Comparison of ENCODE assay signal across 9 cellular contexts in genomic region chr14:101962503-101962874, GRCh38. TPM values are rescaled to one million over a fixed set of nuclear protein-coding genes. Genes with fewer than 3 reads are reported as not detected.
DNase-seq lines count a peak whose midpoint lies in the region; ATAC-seq, FAIRE-seq and TF ChIP-seq lines count a peak whose summit lies in the region.
"Had no signal": no experiment of that assay in that cellular context is flagged by ENCODE, and none has a peak within 500 bp of the region (broad histone marks: within the 10 kb centered on the region; RNA-seq: fewer than 3 reads in every experiment).

No MANE protein-coding gene starts in this region.

- POLR2A ChIA-PET in HepG2 (lab: Yijun Ruan, JAX), result interaction anchor here (1.6 kb wide), 1 partner anchor 14 kb away, joined by 10 read pairs; no protein-coding TSS in a partner anchor

- no peaks in the 10 kb centered on the region for H3K27me3 Mint-ChIP-seq in effector memory CD8-positive, alpha-beta T cell
- H3K27me3 Mint-ChIP-seq in nephron progenitor cell (ENCODE audit: low read depth, poor library complexity), result peaks cover 7% of the 10 kb centered on the region

- peak; percentile 41 for DNase-seq in AG09309 (ENCODE audit: low read depth)
- peak; percentile 98 for DNase-seq in NCI-H1694 (lab: John Stamatoyannopoulos, UW)
- peak in 38 of 58 donors; percentile 11 to 82 (median 36) for DNase-seq in anterior cingulate cortex (lab: John Stamatoyannopoulos, UW)
- peak; percentile 90 for DNase-seq in HepG2 (ENCODE audit: low spot score)
- no peak for DNase-seq in foreskin melanocyte
- DNase-seq in effector memory CD8-positive, alpha-beta T cell, result no peak
- no peak for DNase-seq in stimulated activated effector memory CD8-positive, alpha-beta T cell treated with anti-CD3 and anti-CD28 coated beads, Interleukin-12 subunit alpha, Interleukin-12 subunit beta, amount 100 ng/mL, for 72 hours (ENCODE audit: low spot score in 2 of 2)
- DNase-seq in nephron progenitor cell, result no peak

- peaks cover 12% of the 10 kb centered on the region for H4K20me1 ChIP-seq in HepG2 (ENCODE audit: insufficient read depth, low read length)

- FAIRE-seq in HepG2 (lab: Jason Lieb, UNC), result peak; percentile 70

- peaks cover 77% of the 10 kb centered on the region for H3K4me1 ChIP-seq in HepG2 (ENCODE audit: insufficient read depth, low read length)

- H3K4me3 ChIP-seq in AG09309 (ENCODE audit: control insufficient read depth, low read depth, low read length) (no peak overlapping the region), HepG2 (replicated peaks in 1 of 3; ENCODE audit: insufficient read depth in 1 of 3, low read depth in 2 of 3, low read length in 3 of 3) (peak overlapping the region; percentile 41 to 70 (median 57))

- H3K9ac ChIP-seq in HepG2 (ENCODE audit: insufficient read depth, low read depth, low read length), result peak overlapping the region; percentile 61

- no peaks in the 10 kb centered on the region for H3K9me3 Mint-ChIP-seq in effector memory CD8-positive, alpha-beta T cell
- no peaks in the 10 kb centered on the region for H3K9me3 Mint-ChIP-seq in stimulated activated effector memory CD8-positive, alpha-beta T cell treated with anti-CD3 and anti-CD28 coated beads, Interleukin-12 subunit alpha, Interleukin-12 subunit beta, amount 100 ng/mL, for 72 hours
- H3K9me3 Mint-ChIP-seq in nephron progenitor cell, result no peaks in the 10 kb centered on the region
- H3K9me3 Mint-ChIP-seq: T-helper 1 cell treated with Interleukin-12 subunit alpha and Interleukin-12 subunit beta and Interleukin-4 antibody, amounts not matched to agents 30 μg/mL and 1 μg/mL, for 36 hours had no signal

- H3K36me3 ChIP-seq in HepG2 (replicated peaks in 1 of 2; ENCODE audit: control insufficient read depth in 1 of 2, insufficient read depth in 2 of 2, low read length in 2 of 2), result no peaks in the 10 kb centered on the region

- peak in 1 of 2 experiments; percentile 36; a peak in 1 of 4 replicates for TF ChIP-seq POLR2A in HepG2 (IDR thresholded peaks at IDR 0.05; ENCODE audit: insufficient read depth in 1 of 2, low read depth in 2 of 2, low read length in 2 of 2)

- ATAC-seq in HepG2, result peak; percentile 62
- no peak for ATAC-seq in effector memory CD8-positive, alpha-beta T cell (replicated peaks)
- ATAC-seq in stimulated activated effector memory CD8-positive, alpha-beta T cell treated with anti-CD3 and anti-CD28 coated beads, Interleukin-12 subunit alpha, Interleukin-12 subunit beta, amount 100 ng/mL, for 72 hours, result no peak

- peak overlapping the region; percentile 45 for H3K27ac ChIP-seq in HepG2 (ENCODE audit: extremely low read length, insufficient read depth, low read length)

- 0% methylated on average over 4 of the region's 5 CpGs for WGBS in HepG2 (ENCODE audit: low lambda C conversion rate)

- intact Hi-C loops in HepG2 (cut with micrococcal nuclease; ENCODE audit: unreplicated experiment), result loop anchor here (1.0 to 5.0 kb wide), 3 partner anchors 10 to 360 kb away; partner anchors contain the start of gene HSP90AA1

- peaks cover 4% of the 10 kb centered on the region for H3K36me3 Mint-ChIP-seq in effector memory CD8-positive, alpha-beta T cell (ENCODE audit: insufficient read depth)
- H3K36me3 Mint-ChIP-seq in stimulated activated effector memory CD8-positive, alpha-beta T cell treated with anti-CD3 and anti-CD28 coated beads, Interleukin-12 subunit alpha, Interleukin-12 subunit beta, amount 100 ng/mL, for 72 hours, result peaks cover 8% of the 10 kb centered on the region
- peaks cover under 1% of the 10 kb centered on the region for H3K36me3 Mint-ChIP-seq in nephron progenitor cell (ENCODE audit: low read depth)

- peak; percentile 33 to 50; a peak in 2 of 4 replicates for TF ChIP-seq EP300 in HepG2 (IDR thresholded peaks at IDR 0.05; ENCODE audit: low read depth in 2 of 2, low read length in 2 of 2)
- TF ChIP-seq EP300 in HepG2 (CRISPR knock-in tag; IDR thresholded peaks at IDR 0.05; ENCODE audit: borderline replicate concordance), result no peak

- H3K9me3 ChIP-seq in HepG2 (ENCODE audit: low read length), result no peaks in the 10 kb centered on the region

- peaks cover 31% of the 10 kb centered on the region for H3K79me2 ChIP-seq in HepG2 (ENCODE audit: insufficient read depth, low read length)

- in situ Hi-C loops in HepG2 (cut with HindIII; ENCODE audit: extremely low pct_ligation_motif_present, low pct_unique_long_range_greater_than_20kb), result loop anchor here (5.0 kb wide), 2 partner anchors 135 to 355 kb away; partner anchors contain the start of gene ZNF839

- H3K27me3 ChIP-seq in HepG2 (ENCODE audit: control insufficient read depth in 1 of 2, insufficient read depth in 2 of 2, low read length in 2 of 2), result peaks cover 0 to 3% of the 10 kb centered on the region in 2 experiments; a peak in 2 of 5 replicates

- H2AFZ ChIP-seq in HepG2 (ENCODE audit: low read length), result peak overlapping the region; percentile 55

- CTCF ChIA-PET in HepG2 (lab: Yijun Ruan, JAX; ENCODE audit: low intra/inter-chr PET ratio, low total read pairs), result interaction anchor here (3.0 kb wide), 1 partner anchor 134 kb away, joined by 14 read pairs; no protein-coding TSS in a partner anchor

- BruUV-seq in HepG2 (replicated peaks; lab: Mats Ljungman, UMichigan), result no TSS peak

- peak overlapping the region; percentile 93 for H3K4me2 ChIP-seq in HepG2 (ENCODE audit: low read depth, low read length)

- no peak overlapping the region for H3K4me3 Mint-ChIP-seq in effector memory CD8-positive, alpha-beta T cell
- no peak overlapping the region for H3K4me3 Mint-ChIP-seq in stimulated activated effector memory CD8-positive, alpha-beta T cell treated with anti-CD3 and anti-CD28 coated beads, Interleukin-12 subunit alpha, Interleukin-12 subunit beta, amount 100 ng/mL, for 72 hours
- H3K4me3 Mint-ChIP-seq in nephron progenitor cell, result no peak overlapping the region
- H3K4me3 Mint-ChIP-seq: T-helper 1 cell treated with Interleukin-12 subunit alpha and Interleukin-12 subunit beta and Interleukin-4 antibody, amounts not matched to agents 30 μg/mL and 1 μg/mL, for 36 hours had no signal

- no peak overlapping the region for H3K27ac Mint-ChIP-seq in effector memory CD8-positive, alpha-beta T cell
- no peak overlapping the region for H3K27ac Mint-ChIP-seq in stimulated activated effector memory CD8-positive, alpha-beta T cell treated with anti-CD3 and anti-CD28 coated beads, Interleukin-12 subunit alpha, Interleukin-12 subunit beta, amount 100 ng/mL, for 72 hours
- no peak overlapping the region for H3K27ac Mint-ChIP-seq in nephron progenitor cell
- H3K27ac Mint-ChIP-seq: T-helper 1 cell treated with Interleukin-12 subunit alpha and Interleukin-12 subunit beta and Interleukin-4 antibody, amounts not matched to agents 30 μg/mL and 1 μg/mL, for 36 hours had no signal

- TF ChIP-seq RAD21 in HepG2 (CRISPR knock-in tag; IDR thresholded peaks at IDR 0.05), result no peak

- H3K4me1 Mint-ChIP-seq in effector memory CD8-positive, alpha-beta T cell (ENCODE audit: low read depth in 2 of 2), result peaks cover 20 to 33% of the 10 kb centered on the region in 2 donors
- H3K4me1 Mint-ChIP-seq in stimulated activated effector memory CD8-positive, alpha-beta T cell treated with anti-CD3 and anti-CD28 coated beads, Interleukin-12 subunit alpha, Interleukin-12 subunit beta, amount 100 ng/mL, for 72 hours, result peaks cover 21% of the 10 kb centered on the region
- peaks cover 30% of the 10 kb centered on the region for H3K4me1 Mint-ChIP-seq in nephron progenitor cell

- TF ChIP-seq CTCF in AG09309 (IDR thresholded peaks at IDR 0.05; ENCODE audit: control insufficient read depth, insufficient read depth, low read depth, low read length, missing control alignments) (no peak), HepG2 (CRISPR knock-in tag; IDR thresholded peaks at IDR 0.05) (no peak), nephron progenitor cell (IDR thresholded peaks at IDR 0.05) (no peak)

RNA-seq across cellular contexts. Expression of gene DYNC1H1, which starts 1.9 kb away (rescaled TPM):
- 239 and 386 TPM in 2 replicates for total RNA-seq in HepG2 (2016; rRNA removed; fragmentation: Illumina TruSeq; extraction: Trizol)
- 33.0 and 38.5 TPM in 2 replicates for total RNA-seq in HepG2 (2016; cell fraction: cytosol; rRNA removed; fragmentation: Illumina TruSeq; extraction: Trizol; ENCODE audit: low read depth)
- total RNA-seq in HepG2 (2016; cell fraction: insoluble cytoplasmic fraction; rRNA removed; fragmentation: Illumina TruSeq; extraction: Trizol), result 231 and 328 TPM in 2 replicates
- total RNA-seq in HepG2 (2016; cell fraction: membrane; rRNA removed; fragmentation: Illumina TruSeq; extraction: Trizol), result 57.3 and 69.8 TPM in 2 replicates
- total RNA-seq in HepG2 (2016; cell fraction: nucleus; rRNA removed; fragmentation: Illumina TruSeq; extraction: Trizol), result 296 and 345 TPM in 2 replicates
- polyA plus RNA-seq in HepG2 (2011; rRNA removed), result 74.4 and 102 TPM in 2 replicates
- 102 and 115 TPM in 2 replicates for polyA plus RNA-seq in HepG2 (2011; cell fraction: cytosol; rRNA removed)
- 192 and 221 TPM in 2 replicates for polyA plus RNA-seq in HepG2 (2011; cell fraction: nucleus; rRNA removed)
- polyA plus RNA-seq in HepG2 (2012), result 126 and 135 TPM in 2 replicates
- 11.1 and 13.5 TPM in 2 replicates for polyA plus RNA-seq in HepG2 (2016; cell fraction: cytosol; fragmentation: Illumina TruSeq; extraction: Trizol; ENCODE audit: low read depth)
- polyA plus RNA-seq in HepG2 (2016; cell fraction: insoluble cytoplasmic fraction; fragmentation: Illumina TruSeq; extraction: Trizol; ENCODE audit: low read depth), result 132 and 159 TPM in 2 replicates
- 18.9 and 22.7 TPM in 2 replicates for polyA plus RNA-seq in HepG2 (2016; cell fraction: membrane; fragmentation: Illumina TruSeq; extraction: Trizol; ENCODE audit: low read depth)
- 236 and 267 TPM in 2 replicates for polyA plus RNA-seq in HepG2 (2016; cell fraction: nucleus; fragmentation: Illumina TruSeq; extraction: Trizol; ENCODE audit: insufficient read depth, low read depth)
- polyA minus RNA-seq in HepG2 (2011; rRNA and poly(A)+ RNA removed; ENCODE audit: low replicate concordance), result 411 and 518 TPM in 2 replicates
- 317 and 327 TPM in 2 replicates for polyA minus RNA-seq in HepG2 (2011; cell fraction: cytosol; rRNA and poly(A)+ RNA removed)
- 190 and 258 TPM in 2 replicates for polyA minus RNA-seq in HepG2 (2011; cell fraction: nucleus; rRNA and poly(A)+ RNA removed)

Comparison
In these comparisons a context has a peak if more than half of its experiments do, and no peak if none do; other contexts are left out.
1. DNase-seq: peak in AG09309 (single experiment), NCI-H1694 (single experiment), anterior cingulate cortex (38 of 58) and HepG2 (single experiment); none in foreskin melanocyte (single experiment), effector memory CD8-positive, alpha-beta T cell (0 of 3), stimulated activated effector memory CD8-positive, alpha-beta T cell treated with anti-CD3 and anti-CD28 coated beads, Interleukin-12 subunit alpha, Interleukin-12 subunit beta, amount 100 ng/mL, for 72 hours (0 of 2) and nephron progenitor cell (single experiment).